8 cellular contexts compared by ENCODE assay signal in the genomic region with DNA sequence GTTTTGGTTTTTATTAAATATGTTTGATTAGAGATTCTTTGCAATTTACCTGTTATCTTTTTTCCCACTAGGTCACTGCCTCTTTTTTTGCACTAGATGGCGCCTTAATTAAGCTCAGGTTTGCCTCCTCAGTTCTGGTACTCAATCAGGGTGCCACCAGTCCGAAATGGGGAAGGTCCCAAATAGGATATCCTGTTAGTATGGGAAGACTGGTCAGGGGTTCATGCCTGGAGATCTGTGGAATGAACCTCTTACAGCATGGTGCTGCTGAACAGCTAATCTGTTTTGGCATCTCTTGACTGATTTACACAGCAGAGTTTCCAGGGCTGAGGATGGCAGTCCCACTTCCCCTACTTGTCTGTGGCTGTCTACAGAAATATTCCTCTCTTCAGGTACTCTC. TPM values are rescaled to one million over a fixed set of nuclear protein-coding genes. Genes with fewer than 3 reads are reported as not detected.
DNase-seq lines count a peak whose midpoint lies in the region; ATAC-seq and TF ChIP-seq lines count a peak whose summit lies in the region.

No MANE protein-coding gene starts in this region.

- no peaks in the 10 kb centered on the region for H3K27me3 Mint-ChIP-seq in type B pancreatic cell

- no peak overlapping the region for H3K27ac Mint-ChIP-seq in type B pancreatic cell

- peak; percentile 28 for DNase-seq in CD1c-positive myeloid dendritic cell (ENCODE audit: extremely low spot score)
- DNase-seq in SK-MEL-5 (ENCODE audit: low read depth, low spot score), result peak; percentile 39
- peak; percentile 17 for DNase-seq in fibroblast of peridontal ligament (ENCODE audit: extremely low read depth)
- no peak for DNase-seq in type B pancreatic cell (ENCODE audit: extremely low spot score, unreplicated experiment)
- no peak for DNase-seq in SHP77 (lab: John Stamatoyannopoulos, UW)

- no peak overlapping the region for H3K4me3 Mint-ChIP-seq in type B pancreatic cell

- H3K9me3 Mint-ChIP-seq in type B pancreatic cell, result no peaks in the 10 kb centered on the region

- H3K36me3 Mint-ChIP-seq in type B pancreatic cell, result no peaks in the 10 kb centered on the region

- no peaks in the 10 kb centered on the region for H3K4me1 Mint-ChIP-seq in type B pancreatic cell (ENCODE audit: unreplicated experiment)

- in situ Hi-C loops in SK-MEL-5 (cut with HindIII; ENCODE audit: low pct_unique_long_range_greater_than_20kb, low sequenced_read_pairs), result no loop called here

- TF ChIP-seq CTCF in type B pancreatic cell (conservative IDR thresholded peaks at IDR 0.05), result peak; percentile 58

- ATAC-seq in GM18867 (IDR thresholded peaks at IDR 0.05; ENCODE audit: unreplicated experiment) (peak; percentile 64), GM19452 (IDR thresholded peaks at IDR 0.05; ENCODE audit: unreplicated experiment) (no peak), esophagus mucosa (no peak)

RNA-seq across cellular contexts. Expression of a gene that starts 24.2 kb away (rescaled TPM):
- not detected in 2 replicates for total RNA-seq in SK-MEL-5 (2014; rRNA removed; shearing (Covaris generic))
- not detected in 2 replicates for polyA plus RNA-seq in SK-MEL-5 (2015; cell fraction: cytosol; rRNA removed)
- polyA plus RNA-seq in SK-MEL-5 (2015; cell fraction: nucleus; rRNA removed), result not detected in 2 replicates
- total RNA-seq in type B pancreatic cell (ENCODE audit: low replicate concordance) (33.2 and 71.0 TPM in 2 replicates), esophagus mucosa (0.48 TPM)

RNA-seq across cellular contexts. Expression of a gene that starts 38.5 kb away (rescaled TPM):
- 0.24 TPM in 1 of 2 replicates, not detected in the other for total RNA-seq in SK-MEL-5 (2014; rRNA removed; shearing (Covaris generic))
- 0.16 TPM in 1 of 2 replicates, not detected in the other for polyA plus RNA-seq in SK-MEL-5 (2015; cell fraction: cytosol; rRNA removed)
- polyA plus RNA-seq in SK-MEL-5 (2015; cell fraction: nucleus; rRNA removed), result not detected in 2 replicates
- total RNA-seq in type B pancreatic cell (ENCODE audit: low replicate concordance) (not detected in 2 replicates), esophagus mucosa (not detected)

Comparison
In these comparisons a context has a peak if more than half of its experiments do, and no peak if none do; other contexts are left out.
1. DNase-seq: peak in CD1c-positive myeloid dendritic cell (single experiment), SK-MEL-5 (single experiment) and fibroblast of peridontal ligament (single experiment); none in type B pancreatic cell (single experiment) and SHP77 (0 of 2).
2. RNA of a gene that starts 24.2 kb away (total RNA-seq): 33.2 to 71.0 TPM in type B pancreatic cell; 0.48 TPM in esophagus mucosa (single experiment) and not detected in SK-MEL-5; every median in the first group is over 10 times any median in the second.